ENCODE assay signal across 9 cellular contexts in the genomic region with DNA sequence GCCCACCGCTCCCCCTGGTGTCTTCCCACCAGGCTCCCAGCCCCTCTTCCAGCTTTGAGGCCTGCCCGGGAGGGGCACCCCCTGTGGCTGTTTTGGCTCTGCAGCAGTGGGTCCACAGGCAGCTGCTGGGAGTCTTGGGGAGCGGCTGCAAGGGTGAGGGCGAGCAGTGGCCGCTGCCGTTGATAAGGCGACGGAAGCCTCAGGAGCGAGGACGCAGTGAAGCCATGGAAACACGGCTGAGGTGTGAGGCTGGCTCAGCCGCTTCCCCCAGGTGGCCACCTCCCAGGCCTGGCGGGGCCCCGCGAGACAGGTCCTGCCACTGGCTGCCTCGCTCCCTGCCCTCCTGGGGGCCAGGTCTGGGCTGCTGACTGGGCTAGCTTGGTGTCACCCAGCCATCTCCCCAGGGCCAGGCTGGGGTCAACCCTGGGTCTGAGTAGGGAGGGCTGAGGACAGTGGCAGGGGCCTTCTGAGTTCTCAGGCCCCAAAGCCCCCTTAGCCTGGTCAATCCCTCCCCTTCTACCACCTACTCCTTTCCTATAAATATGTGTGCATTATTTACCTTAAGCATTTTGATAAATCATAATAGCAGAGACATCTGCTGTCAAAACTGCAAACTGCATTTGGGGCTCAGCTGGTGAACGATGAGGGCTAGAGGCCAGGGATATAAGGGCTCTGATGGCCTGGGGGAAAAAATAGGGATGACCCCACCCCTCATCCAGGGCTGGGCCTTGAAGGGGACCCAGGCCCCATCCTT. TPM values are rescaled to one million over a fixed set of nuclear protein-coding genes. Genes with fewer than 3 reads are reported as not detected.
DNase-seq lines count a peak whose midpoint lies in the region; ATAC-seq, FAIRE-seq and TF ChIP-seq lines count a peak whose summit lies in the region.
"Had no signal": no experiment of that assay in that cellular context is flagged by ENCODE, and none has a peak within 500 bp of the region (broad histone marks: within the 10 kb centered on the region; RNA-seq: fewer than 3 reads in every experiment).

No MANE protein-coding gene starts in this region.

- peaks cover 3% of the 10 kb centered on the region for H3K79me2 ChIP-seq in astrocyte (ENCODE audit: insufficient read depth, low read length)

- H3K36me3 ChIP-seq in HUES48 (ENCODE audit: control insufficient read depth, insufficient read depth, low read length) = no peaks in the 10 kb centered on the region
- peaks cover 3% of the 10 kb centered on the region for H3K36me3 ChIP-seq in astrocyte (ENCODE audit: insufficient read depth, low read length)
- peaks cover 0 to 6% of the 10 kb centered on the region in 2 donors for H3K36me3 ChIP-seq in kidney (ENCODE audit: control insufficient read depth in 1 of 2, insufficient read depth in 2 of 2, low read length in 2 of 2)
- no peaks in the 10 kb centered on the region for H3K36me3 ChIP-seq in thymus (ENCODE audit: control insufficient read depth, insufficient read depth)

- no peak overlapping the region for H2AFZ ChIP-seq in astrocyte (ENCODE audit: low read depth, low read length)

- H3K9ac ChIP-seq in HUES48 (ENCODE audit: low read depth, low read length) (no peak overlapping the region), astrocyte (ENCODE audit: low read length) (peak overlapping the region; percentile 77), kidney (ENCODE audit: low read length in 2 of 2) (peak overlapping the region in 1 of 2 donors; percentile 48)

- peak; percentile 29 for TF ChIP-seq CTCF in astrocyte (IDR thresholded peaks at IDR 0.05; ENCODE audit: insufficient read depth, low read depth, low read length)
- TF ChIP-seq CTCF in kidney (IDR thresholded peaks at IDR 0.05; ENCODE audit: borderline replicate concordance, extremely low read depth, insufficient read depth) = peak; percentile 67

- H3K27ac ChIP-seq in HUES48 (ENCODE audit: low read depth, low read length) (peak overlapping the region; percentile 61), astrocyte (ENCODE audit: low read depth, low read length) (peak overlapping the region; percentile 89), kidney (ENCODE audit: low read depth in 2 of 2, low read length in 2 of 2) (peak overlapping the region; percentile 51 to 58), thymus (ENCODE audit: low read depth) (peak overlapping the region; percentile 53)
- H3K27ac ChIP-seq: SK-N-MC had no signal

- H3K4me3 ChIP-seq in HUES48 (ENCODE audit: low read depth, low read length) = no peak overlapping the region
- no peak overlapping the region for H3K4me3 ChIP-seq in astrocyte (ENCODE audit: insufficient read depth, low read depth, low read length)
- H3K4me3 ChIP-seq in kidney (ENCODE audit: low read length in 2 of 2) = no peak overlapping the region
- H3K4me3 ChIP-seq in thymus (ENCODE audit: low read length) = no peak overlapping the region
- H3K4me3 ChIP-seq: SK-N-MC had no signal

- H3K27ac Mint-ChIP-seq in astrocyte (ENCODE audit: unreplicated experiment) = peak overlapping the region; percentile 62
- H3K27ac Mint-ChIP-seq in activated T-helper 1 cell treated with anti-CD3 and anti-CD28 coated beads, Interleukin-12 subunit alpha, Interleukin-12 subunit beta, Interleukin-2, Interleukin-4 antibody, amounts not matched to agents 30 ng/mL and 10 ng/mL and 1 ng/mL, durations not matched to agents 14 hours and 24 hours and 36 hours = no peak overlapping the region

- H3K4me1 Mint-ChIP-seq in astrocyte (ENCODE audit: low read depth, unreplicated experiment) = peaks cover 68% of the 10 kb centered on the region
- H3K4me1 Mint-ChIP-seq in activated T-helper 1 cell treated with anti-CD3 and anti-CD28 coated beads, Interleukin-12 subunit alpha, Interleukin-12 subunit beta, Interleukin-2, Interleukin-4 antibody, amounts not matched to agents 30 ng/mL and 10 ng/mL and 1 ng/mL, durations not matched to agents 14 hours and 24 hours and 36 hours (ENCODE audit: low read depth) = no peaks in the 10 kb centered on the region

- H3K27me3 ChIP-seq in HUES48 (ENCODE audit: control insufficient read depth, insufficient read depth, low read length) (peaks cover 14% of the 10 kb centered on the region; the same call in 1 of the 2 replicates), astrocyte (ENCODE audit: insufficient read depth, low read length) (no peaks in the 10 kb centered on the region), thymus (ENCODE audit: control insufficient read depth, insufficient read depth) (no peaks in the 10 kb centered on the region)

- H3K4me2 ChIP-seq in astrocyte (ENCODE audit: low read length) = peak overlapping the region; percentile 75

- H3K9me3 ChIP-seq in HUES48 (ENCODE audit: control insufficient read depth, insufficient read depth, low read length) (no peaks in the 10 kb centered on the region), astrocyte (ENCODE audit: insufficient read depth, low read depth, low read length) (no peaks in the 10 kb centered on the region), kidney (ENCODE audit: control insufficient read depth in 1 of 2, low read length in 2 of 2) (no peaks in the 10 kb centered on the region), thymus (ENCODE audit: control insufficient read depth) (no peaks in the 10 kb centered on the region)

- DNase-seq in Caki2 (ENCODE audit: low read depth) (peak; percentile 28), astrocyte (ENCODE audit: low read depth) (no peak), kidney (peak; percentile 86), NCI-H748 (lab: John Stamatoyannopoulos, UW; ENCODE audit: unreplicated experiment) (no peak)
- no peak for DNase-seq in activated T-helper 1 cell treated with anti-CD3 and anti-CD28 coated beads, Interleukin-12 subunit alpha, Interleukin-12 subunit beta, Interleukin-2, Interleukin-4 antibody, amounts not matched to agents 30 ng/mL and 10 ng/mL and 1 ng/mL, durations not matched to agents 14 hours and 24 hours and 36 hours (ENCODE audit: low spot score)

- FAIRE-seq in astrocyte (lab: Jason Lieb, UNC) (no peak), kidney (lab: Jason Lieb, UNC) (no peak)

- WGBS in thymus = 45% methylated on average over 17 of the region's 17 CpGs

- intact Hi-C loops in kidney (cut with DNase I) = no loop called here
- intact Hi-C loops in activated T-helper 1 cell treated with anti-CD3 and anti-CD28 coated beads, Interleukin-12 subunit alpha, Interleukin-12 subunit beta, Interleukin-2, Interleukin-4 antibody, amounts not matched to agents 30 ng/mL and 10 ng/mL and 1 ng/mL, durations not matched to agents 14 hours and 24 hours and 36 hours (cut with micrococcal nuclease) = loop anchor here (1.0 to 5.0 kb wide), 3 partner anchors 57 to 268 kb away; no protein-coding TSS in a partner anchor

- H3K27me3 Mint-ChIP-seq in astrocyte (ENCODE audit: low read depth, unreplicated experiment) = no peaks in the 10 kb centered on the region
- peaks cover 2% of the 10 kb centered on the region for H3K27me3 Mint-ChIP-seq in activated T-helper 1 cell treated with anti-CD3 and anti-CD28 coated beads, Interleukin-12 subunit alpha, Interleukin-12 subunit beta, Interleukin-2, Interleukin-4 antibody, amounts not matched to agents 30 ng/mL and 10 ng/mL and 1 ng/mL, durations not matched to agents 14 hours and 24 hours and 36 hours (ENCODE audit: insufficient read depth)

- peaks cover 12% of the 10 kb centered on the region for H4K20me1 ChIP-seq in astrocyte (ENCODE audit: insufficient read depth, low read length)

- H3K36me3 Mint-ChIP-seq in astrocyte (ENCODE audit: low read depth, unreplicated experiment) = peaks cover 26% of the 10 kb centered on the region
- H3K36me3 Mint-ChIP-seq in activated T-helper 1 cell treated with anti-CD3 and anti-CD28 coated beads, Interleukin-12 subunit alpha, Interleukin-12 subunit beta, Interleukin-2, Interleukin-4 antibody, amounts not matched to agents 30 ng/mL and 10 ng/mL and 1 ng/mL, durations not matched to agents 14 hours and 24 hours and 36 hours (ENCODE audit: low read depth) = no peaks in the 10 kb centered on the region

- in situ Hi-C loops in Caki2 (cut with HindIII; ENCODE audit: low pct_unique_long_range_greater_than_20kb, low sequenced_read_pairs) = no loop called here

- H3K9me3 Mint-ChIP-seq in astrocyte (ENCODE audit: unreplicated experiment) = no peaks in the 10 kb centered on the region
- H3K9me3 Mint-ChIP-seq in activated T-helper 1 cell treated with anti-CD3 and anti-CD28 coated beads, Interleukin-12 subunit alpha, Interleukin-12 subunit beta, Interleukin-2, Interleukin-4 antibody, amounts not matched to agents 30 ng/mL and 10 ng/mL and 1 ng/mL, durations not matched to agents 14 hours and 24 hours and 36 hours = no peaks in the 10 kb centered on the region

- peaks cover 48% of the 10 kb centered on the region for H3K4me1 ChIP-seq in HUES48 (ENCODE audit: control insufficient read depth, insufficient read depth, low read length)
- peaks cover 57% of the 10 kb centered on the region for H3K4me1 ChIP-seq in astrocyte (ENCODE audit: insufficient read depth, low read length)
- peaks cover 9 to 39% of the 10 kb centered on the region in 2 donors for H3K4me1 ChIP-seq in kidney (ENCODE audit: control insufficient read depth in 1 of 2, insufficient read depth in 1 of 2, low read depth in 1 of 2, low read length in 2 of 2)
- peaks cover 54% of the 10 kb centered on the region for H3K4me1 ChIP-seq in thymus (ENCODE audit: control insufficient read depth, insufficient read depth, low read length)

- no peak overlapping the region for H3K4me3 Mint-ChIP-seq in astrocyte (ENCODE audit: unreplicated experiment)
- no peak overlapping the region for H3K4me3 Mint-ChIP-seq in activated T-helper 1 cell treated with anti-CD3 and anti-CD28 coated beads, Interleukin-12 subunit alpha, Interleukin-12 subunit beta, Interleukin-2, Interleukin-4 antibody, amounts not matched to agents 30 ng/mL and 10 ng/mL and 1 ng/mL, durations not matched to agents 14 hours and 24 hours and 36 hours

- no peak for ATAC-seq in GM19351 (IDR thresholded peaks at IDR 0.05; ENCODE audit: unreplicated experiment)

RNA-seq across cellular contexts. Expression of gene CXXC5, which starts 41.7 kb away (rescaled TPM):
- total RNA-seq in Caki2 (2014; rRNA removed; shearing (Covaris generic); ENCODE audit: low replicate concordance) = 71.9 and 96.8 TPM in 2 replicates
- total RNA-seq in astrocyte (151 and 185 TPM in 2 replicates), kidney (122 TPM)
- polyA plus RNA-seq in kidney (ENCODE audit: insufficient read depth, low read depth, low replicate concordance) (116 TPM), thymus (47.9 TPM)
- 0.88 and 1.7 TPM in 2 replicates for total RNA-seq in activated T-helper 1 cell treated with anti-CD3 and anti-CD28 coated beads, Interleukin-12 subunit alpha, Interleukin-12 subunit beta, Interleukin-2, Interleukin-4 antibody, amounts not matched to agents 30 ng/mL and 10 ng/mL and 1 ng/mL, durations not matched to agents 14 hours and 24 hours and 36 hours

Comparison
In these comparisons a context has a peak if more than half of its experiments do, and no peak if none do; other contexts are left out.
1. DNase-seq: peak in Caki2 (single experiment) and kidney (single experiment); none in astrocyte (single experiment), activated T-helper 1 cell treated with anti-CD3 and anti-CD28 coated beads, Interleukin-12 subunit alpha, Interleukin-12 subunit beta, Interleukin-2, Interleukin-4 antibody, amounts not matched to agents 30 ng/mL and 10 ng/mL and 1 ng/mL, durations not matched to agents 14 hours and 24 hours and 36 hours (single experiment) and NCI-H748 (single experiment).
2. RNA of gene CXXC5, which starts 41.7 kb away (total RNA-seq): 151 to 185 TPM in astrocyte, 122 TPM in kidney (single experiment) and 71.9 to 96.8 TPM in Caki2; 0.88 to 1.7 TPM in activated T-helper 1 cell treated with anti-CD3 and anti-CD28 coated beads, Interleukin-12 subunit alpha, Interleukin-12 subunit beta, Interleukin-2, Interleukin-4 antibody, amounts not matched to agents 30 ng/mL and 10 ng/mL and 1 ng/mL, durations not matched to agents 14 hours and 24 hours and 36 hours; every median in the first group is over 10 times any median in the second.
3. Peak in every context shown above with its lines, with median percentiles within 50 percentile points of each other: H3K27ac ChIP-seq.